ENCODE assay signal across 1 cellular context in genomic region chr1:203769505-203770343, GRCh38.
TF ChIP-seq lines count a peak whose summit lies in the region.

No MANE protein-coding gene starts in this region.

TF ChIP-seq in HepG2, 621 proteins besides CTCF, POLR2A, EP300 and RAD21 (continued from another document and continues in another):
- no peak for TF ChIP-seq KIAA2018 (CRISPR knock-in tag; IDR thresholded peaks at IDR 0.05; ENCODE audit: borderline replicate concordance)
- no peak for TF ChIP-seq CREBL2 (CRISPR knock-in tag; IDR thresholded peaks at IDR 0.05; ENCODE audit: borderline replicate concordance)
- no peak for TF ChIP-seq MYNN (CRISPR knock-in tag; IDR thresholded peaks at IDR 0.05; ENCODE audit: low read depth)
- no peak; the same call in 1 of the 2 replicates for TF ChIP-seq SALL1 (CRISPR knock-in tag; IDR thresholded peaks at IDR 0.05)
- TF ChIP-seq ZNF737 (CRISPR knock-in tag; IDR thresholded peaks at IDR 0.05; ENCODE audit: borderline replicate concordance), result no peak
- TF ChIP-seq TIGD3 (CRISPR knock-in tag; IDR thresholded peaks at IDR 0.05; ENCODE audit: borderline replicate concordance), result no peak
- no peak for TF ChIP-seq NFKB2 (CRISPR knock-in tag; IDR thresholded peaks at IDR 0.05; ENCODE audit: borderline replicate concordance)
- TF ChIP-seq ZNF329 (CRISPR knock-in tag; IDR thresholded peaks at IDR 0.05; ENCODE audit: low read depth), result no peak
- TF ChIP-seq ZNF776 (CRISPR knock-in tag; IDR thresholded peaks at IDR 0.05), result no peak
- TF ChIP-seq UBTF (CRISPR knock-in tag; IDR thresholded peaks at IDR 0.05), result no peak
- no peak for TF ChIP-seq GABPA (IDR thresholded peaks at IDR 0.05; ENCODE audit: low read depth, low read length)
- TF ChIP-seq GABPA (CRISPR knock-in tag; IDR thresholded peaks at IDR 0.05; ENCODE audit: low read depth), result 0 out of 2 replicates have a peak, but pooled peaks have one; percentile 32
- no peak for TF ChIP-seq PAWR (CRISPR knock-in tag; IDR thresholded peaks at IDR 0.05; ENCODE audit: borderline replicate concordance)
- no peak for TF ChIP-seq KLF9 (CRISPR knock-in tag; IDR thresholded peaks at IDR 0.05; ENCODE audit: low read depth)
- no peak for TF ChIP-seq PHF5A (CRISPR knock-in tag; IDR thresholded peaks at IDR 0.05; ENCODE audit: low read depth, unreplicated experiment)
- TF ChIP-seq ONECUT2 (CRISPR knock-in tag; IDR thresholded peaks at IDR 0.05), result no peak
- TF ChIP-seq SPEN (CRISPR knock-in tag; IDR thresholded peaks at IDR 0.05; ENCODE audit: low read depth), result no peak
- no peak for TF ChIP-seq RFXAP (CRISPR knock-in tag; IDR thresholded peaks at IDR 0.05; ENCODE audit: borderline replicate concordance)
- TF ChIP-seq ZKSCAN1 (IDR thresholded peaks at IDR 0.05; ENCODE audit: low read length), result no peak
- no peak for TF ChIP-seq CBFB (CRISPR knock-in tag; IDR thresholded peaks at IDR 0.05)
- peak in 1 of 2 experiments; percentile 66; a peak in 2 of 4 replicates for TF ChIP-seq ATF4 (CRISPR knock-in tag; IDR thresholded peaks at IDR 0.05)
- TF ChIP-seq ZNF607 (CRISPR knock-in tag; IDR thresholded peaks at IDR 0.05; ENCODE audit: borderline replicate concordance), result no peak
- no peak for TF ChIP-seq POLR2AphosphoS2 (IDR thresholded peaks at IDR 0.05; ENCODE audit: low read depth, low read length)
- no peak for TF ChIP-seq CCDC6 (CRISPR knock-in tag; IDR thresholded peaks at IDR 0.05)
- TF ChIP-seq ZNF552 (CRISPR knock-in tag; IDR thresholded peaks at IDR 0.05; ENCODE audit: borderline replicate concordance), result no peak
- TF ChIP-seq CEBPB (IDR thresholded peaks at IDR 0.05; ENCODE audit: borderline replicate concordance, low read depth, low read length), result peak; percentile 86
- TF ChIP-seq SRSF1 (optimal IDR thresholded peaks at IDR 0.05; ENCODE audit: low read depth, low read length), result no peak
- TF ChIP-seq HNF4A (CRISPR knock-in tag; IDR thresholded peaks at IDR 0.05), result peak; percentile 56
- 0 out of 2 replicates have a peak, but pooled peaks have one; percentile 11 for TF ChIP-seq FOSL2 (CRISPR knock-in tag; IDR thresholded peaks at IDR 0.05)
- no peak for TF ChIP-seq HIC2 (CRISPR knock-in tag; IDR thresholded peaks at IDR 0.05; ENCODE audit: low read depth)
- no peak for TF ChIP-seq PREB (CRISPR knock-in tag; IDR thresholded peaks at IDR 0.05)
- TF ChIP-seq ZNF407 (CRISPR knock-in tag; IDR thresholded peaks at IDR 0.05; ENCODE audit: not compliant biosample characterization), result no peak
- TF ChIP-seq PHF21A (CRISPR knock-in tag; IDR thresholded peaks at IDR 0.05), result no peak
- no peak for TF ChIP-seq ZNF326 (CRISPR knock-in tag; IDR thresholded peaks at IDR 0.05; ENCODE audit: borderline replicate concordance)
- TF ChIP-seq ZNF335 (CRISPR knock-in tag; IDR thresholded peaks at IDR 0.05), result no peak
